8 cellular contexts compared by ENCODE assay signal in genomic region chr5:71586941-71587708, GRCh38. TPM values are rescaled to one million over a fixed set of nuclear protein-coding genes. Genes with fewer than 3 reads are reported as not detected.
DNase-seq lines count a peak whose midpoint lies in the region; ATAC-seq and TF ChIP-seq lines count a peak whose summit lies in the region.

Gene MCCC2, plus strand, starts transcription at chr5:71587340. Its CDS starts 86 bp downstream, at chr5:71587426.

- peaks cover 37% of the 10 kb centered on the region for H3K4me1 Mint-ChIP-seq in activated T-cell treated with anti-CD3 and anti-CD28 coated beads, Interleukin-2, amount 50 U/mL, for 24 hours (ENCODE audit: low read depth)

- no peaks in the 10 kb centered on the region for H4K20me1 ChIP-seq in PC-9 (ENCODE audit: insufficient read depth)

- BruUV-seq in PC-9 (replicated peaks; lab: Mats Ljungman, UMichigan), result TSS peak; percentile 58

- DNase-seq in DMS53 (lab: John Stamatoyannopoulos, UW) (peak; percentile 99), PC-9 (peak; percentile 96 to 97), erythroblast (lab: John Stamatoyannopoulos, UW) (peak; percentile 95 to 96)
- peak; percentile 83 for DNase-seq in Jurkat, Clone E6-1 (ENCODE audit: low read depth, low spot score)
- DNase-seq in activated T-cell treated with anti-CD3 and anti-CD28 coated beads, Interleukin-2, amount 50 U/mL, for 24 hours, result peak; percentile 97
- DNase-seq in stimulated activated CD8-positive, alpha-beta memory T cell treated with anti-CD3 and anti-CD28 coated beads, Interleukin-4, amount 100 ng/mL, for 4 hours (ENCODE audit: low read depth in 2 of 2, low spot score in 1 of 2), result peak; percentile 92

- H3K27me3 Mint-ChIP-seq in activated T-cell treated with anti-CD3 and anti-CD28 coated beads, Interleukin-2, amount 50 U/mL, for 24 hours, result no peaks in the 10 kb centered on the region

- H3K4me2 ChIP-seq in PC-9, result peak within 1 kb of the TSS; percentile 78

- ATAC-seq in GM21717 (IDR thresholded peaks at IDR 0.05; ENCODE audit: unreplicated experiment), result peak; percentile 99

- H3K27me3 ChIP-seq in PC-9 (ENCODE audit: insufficient read depth, low read depth) (no peaks in the 10 kb centered on the region), mucosa of rectum (ENCODE audit: control insufficient read depth in 2 of 2, insufficient read depth in 2 of 2, low read length in 2 of 2) (no peaks in the 10 kb centered on the region)

- peak within 1 kb of the TSS; percentile 83 for H3K4me3 Mint-ChIP-seq in activated T-cell treated with anti-CD3 and anti-CD28 coated beads, Interleukin-2, amount 50 U/mL, for 24 hours

- peak within 1 kb of the TSS; percentile 93 for H2AFZ ChIP-seq in PC-9

- POLR2A ChIA-PET in PC-9 (lab: Charles Lee; ENCODE audit: unreplicated experiment), result interaction anchor here (0.6 to 1.0 kb wide), 5 partner anchors 9 to 511 kb away, joined by 3 to 7 read pairs (median 4); no protein-coding TSS in a partner anchor

- H3K4me3 ChIP-seq in Jurkat, Clone E6-1 (ENCODE audit: low read length), result peak within 1 kb of the TSS; percentile 61
- H3K4me3 ChIP-seq in PC-9 (peak within 1 kb of the TSS; percentile 73), mucosa of rectum (ENCODE audit: low read length in 2 of 2) (peak within 1 kb of the TSS; percentile 71 to 99)

- peak within 1 kb of the TSS; percentile 85 to 93 for H3K9ac ChIP-seq in mucosa of rectum (ENCODE audit: low read depth in 1 of 2, low read length in 2 of 2)

- H3K27ac Mint-ChIP-seq in activated T-cell treated with anti-CD3 and anti-CD28 coated beads, Interleukin-2, amount 50 U/mL, for 24 hours, result peak within 1 kb of the TSS; percentile 99

- no peaks in the 10 kb centered on the region for H3K9me2 ChIP-seq in PC-9 (ENCODE audit: insufficient read depth)

- peaks cover 29% of the 10 kb centered on the region for H3K36me3 Mint-ChIP-seq in activated T-cell treated with anti-CD3 and anti-CD28 coated beads, Interleukin-2, amount 50 U/mL, for 24 hours (ENCODE audit: low read depth)

- H3K9me3 ChIP-seq in PC-9 (ENCODE audit: insufficient read depth, low read depth), result no peaks in the 10 kb centered on the region; the same call in 1 of the 2 replicates
- H3K9me3 ChIP-seq in mucosa of rectum (ENCODE audit: control insufficient read depth in 2 of 2, low read length in 2 of 2), result no peaks in the 10 kb centered on the region

- H3K9me3 Mint-ChIP-seq in activated T-cell treated with anti-CD3 and anti-CD28 coated beads, Interleukin-2, amount 50 U/mL, for 24 hours, result no peaks in the 10 kb centered on the region

- CTCF ChIA-PET in PC-9 (lab: Charles Lee), result interaction anchor here (0.6 to 1.9 kb wide), 2 partner anchors 14 kb away, joined by 6 to 14 read pairs; no protein-coding TSS in a partner anchor

- H3K4me1 ChIP-seq in PC-9 (replicated peaks; ENCODE audit: insufficient read depth), result peaks cover 23% of the 10 kb centered on the region
- peaks cover 5 to 15% of the 10 kb centered on the region in 2 donors for H3K4me1 ChIP-seq in mucosa of rectum (ENCODE audit: control insufficient read depth in 2 of 2, insufficient read depth in 2 of 2, low read length in 2 of 2)

- peak within 1 kb of the TSS; percentile 70 for H3K27ac ChIP-seq in PC-9
- peak within 1 kb of the TSS; percentile 72 to 88 for H3K27ac ChIP-seq in mucosa of rectum (ENCODE audit: low read depth in 2 of 2, low read length in 2 of 2)

- peaks cover 47% of the 10 kb centered on the region for H3K79me2 ChIP-seq in PC-9 (ENCODE audit: low read depth)

- peak; percentile 87 for TF ChIP-seq POLR2A in erythroblast (IDR thresholded peaks at IDR 0.05; ENCODE audit: low read length)

- no peak for TF ChIP-seq CTCF in PC-9 (conservative IDR thresholded peaks at IDR 0.05)

- intact Hi-C loops in PC-9 (cut with micrococcal nuclease; ENCODE audit: unreplicated experiment), result loop anchor here (2.0 kb wide), 1 partner anchor 14 kb away; no protein-coding TSS in a partner anchor

- peaks cover 22% of the 10 kb centered on the region for H3F3A ChIP-seq in PC-9 (ENCODE audit: insufficient read depth, low read depth)

- no peaks in the 10 kb centered on the region; the same call in 1 of the 2 replicates for H3K36me3 ChIP-seq in PC-9 (ENCODE audit: low read depth)
- H3K36me3 ChIP-seq in mucosa of rectum (ENCODE audit: control insufficient read depth in 2 of 2, insufficient read depth in 2 of 2, low read length in 2 of 2), result no peaks in the 10 kb centered on the region

RNA-seq across cellular contexts. Expression of gene MCCC2, which starts in this region (rescaled TPM):
- polyA plus RNA-seq in Jurkat, Clone E6-1 (2012; ENCODE audit: insufficient read depth, insufficient read length), result 30.8 TPM
- 77.3 and 87.0 TPM in 2 replicates for total RNA-seq in PC-9 (2021)

Comparison
In these comparisons a context has a peak if more than half of its experiments do, and no peak if none do; other contexts are left out.
1. Peak in every context shown above with its lines: DNase-seq, ATAC-seq, H3K4me3 ChIP-seq and H3K27ac ChIP-seq.